1 cellular context compared by ENCODE assay signal in genomic region chr11:100863080-100863581, GRCh38.
A peak's percentile ranks its signal among the peaks of the same experiment; 100 is the strongest.
TF ChIP-seq lines count a peak whose summit lies in the region.

No MANE protein-coding gene starts in this region.

TF ChIP-seq in liver, 16 proteins besides CTCF, POLR2A, EP300 and RAD21 (continued from another document):
- TF ChIP-seq ZBTB33 (IDR thresholded peaks at IDR 0.05) (no peak), REST (IDR thresholded peaks at IDR 0.05) (no peak), NR2F2 (IDR thresholded peaks at IDR 0.05) (peak; percentile 66), FOXA2 (IDR thresholded peaks at IDR 0.05) (no peak)
